In the genomic region with DNA sequence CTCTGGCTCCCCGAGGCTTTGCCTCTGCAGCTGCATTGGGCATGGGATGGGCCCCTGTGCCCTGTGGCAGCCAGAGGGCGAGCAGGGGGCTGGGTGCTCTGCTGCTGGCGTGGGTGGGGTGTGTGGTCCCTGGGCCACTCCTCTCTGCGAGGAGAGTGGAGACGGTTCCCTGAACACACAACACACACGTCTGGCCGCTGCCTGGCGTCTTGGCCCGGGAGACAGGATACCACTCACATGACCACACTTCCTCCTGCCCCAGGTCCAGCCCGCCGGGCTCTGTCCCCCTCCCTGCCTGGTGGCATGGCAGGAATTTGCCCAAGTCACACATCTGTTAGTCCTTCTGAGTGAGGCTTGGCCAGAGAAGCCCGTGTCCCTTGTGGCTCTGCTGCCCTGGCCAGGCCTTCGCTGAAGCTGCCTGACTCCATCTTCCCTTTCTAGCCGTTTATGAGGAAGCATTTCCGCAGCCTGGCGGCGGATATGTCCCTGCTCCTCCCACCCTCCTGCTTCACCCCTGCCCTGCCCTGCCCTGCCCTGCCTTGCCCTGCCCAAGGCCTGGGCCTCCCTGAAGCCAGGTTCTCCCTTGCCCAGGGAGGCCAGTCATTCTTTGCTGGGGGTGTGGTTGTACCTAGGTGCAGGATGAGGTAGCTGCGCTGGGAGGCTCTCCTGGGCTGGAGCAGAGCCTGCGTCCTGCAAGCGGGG, we compare ENCODE assay signal across 8 cellular contexts. TPM values are rescaled to one million over a fixed set of nuclear protein-coding genes. Genes with fewer than 3 reads are reported as not detected.
DNase-seq lines count a peak whose midpoint lies in the region; ATAC-seq and TF ChIP-seq lines count a peak whose summit lies in the region.

No MANE protein-coding gene starts in this region.

- peaks cover 4% of the 10 kb centered on the region for H3K4me1 ChIP-seq in mesendoderm (ENCODE audit: control insufficient read depth, low read depth, low read length)
- H3K4me1 ChIP-seq in tibial artery, result peaks cover 12 to 79% (median 64%) of the 10 kb centered on the region in 4 donors

- no peaks in the 10 kb centered on the region for H3K36me3 ChIP-seq in mesendoderm (ENCODE audit: control insufficient read depth, insufficient read depth, low read length)
- peaks cover 0 to 25% (median 20%) of the 10 kb centered on the region in 3 donors for H3K36me3 ChIP-seq in tibial artery

- no peak overlapping the region for H3K23ac ChIP-seq in mesendoderm (ENCODE audit: low read length)

- no peak overlapping the region for H3K18ac ChIP-seq in mesendoderm (ENCODE audit: low read length)

- no peak overlapping the region for H3K4ac ChIP-seq in mesendoderm (ENCODE audit: low read depth, low read length)

- H3K27ac Mint-ChIP-seq in CD14-positive monocyte, result peak overlapping the region; percentile 96 to 99 (median 98)
- peak overlapping the region; percentile 62 to 90 for H3K27ac Mint-ChIP-seq in effector memory CD8-positive, alpha-beta T cell

- peaks cover 26 to 57% of the 10 kb centered on the region in 2 donors for H3K36me3 Mint-ChIP-seq in CD14-positive monocyte
- H3K36me3 Mint-ChIP-seq in effector memory CD8-positive, alpha-beta T cell (ENCODE audit: insufficient read depth), result peaks cover 18% of the 10 kb centered on the region

- H3K4me3 ChIP-seq in mesendoderm (ENCODE audit: low read length) (no peak overlapping the region), tibial artery (peak overlapping the region; percentile 75 to 86)

- H3K9me3 Mint-ChIP-seq in CD14-positive monocyte, result no peaks in the 10 kb centered on the region
- H3K9me3 Mint-ChIP-seq in effector memory CD8-positive, alpha-beta T cell, result no peaks in the 10 kb centered on the region

- H3K4me1 Mint-ChIP-seq in CD14-positive monocyte, result peaks cover 64% of the 10 kb centered on the region
- H3K4me1 Mint-ChIP-seq in effector memory CD8-positive, alpha-beta T cell (ENCODE audit: low read depth in 2 of 2), result peaks cover 21 to 28% of the 10 kb centered on the region in 2 donors

- TF ChIP-seq CTCF in CD14-positive monocyte (IDR thresholded peaks at IDR 0.05) (no peak), tibial artery (IDR thresholded peaks at IDR 0.05) (peak in 1 of 2 experiments; percentile 7), GM13977 (IDR thresholded peaks at IDR 0.05; ENCODE audit: extremely low read depth, insufficient read depth, missing control alignments) (no peak)

- no peak overlapping the region for H2BK120ac ChIP-seq in mesendoderm (ENCODE audit: low read depth, low read length)

- DNase-seq in CD14-positive monocyte (ENCODE audit: low spot score), result peak; percentile 90
- DNase-seq in NOMO-1 treated with DMSO at 0.1 percent for 48 hours (lab: John Stamatoyannopoulos, UW; ENCODE audit: unreplicated experiment), result peak; percentile 59
- DNase-seq in effector memory CD8-positive, alpha-beta T cell, result no peak
- peak; percentile 73 for DNase-seq in mesendoderm
- peak; percentile 86 to 95 for DNase-seq in tibial artery
- no peak for DNase-seq in NCI-H524 treated with DMSO at 0.1 percent for 48 hours (lab: John Stamatoyannopoulos, UW)
- no peak for DNase-seq in iPS-NIHi11 (ENCODE audit: low spot score)
- DNase-seq in GM13977 (ENCODE audit: low spot score), result no peak

- in situ Hi-C loops in GM13977 (cut with MboI; ENCODE audit: low pct_unique_long_range_greater_than_20kb, low sequenced_read_pairs, unreplicated experiment), result no loop called here

- no peak overlapping the region for H2BK15ac ChIP-seq in mesendoderm (replicated peaks; ENCODE audit: low read depth)

- H3K4me2 ChIP-seq in mesendoderm (ENCODE audit: low read length), result no peak overlapping the region

- no peak overlapping the region for H3K9ac ChIP-seq in mesendoderm (ENCODE audit: low read length)

- intact Hi-C loops in CD14-positive monocyte (cut with micrococcal nuclease), result loop anchor here (5.0 to 10.0 kb wide), 3 partner anchors 32 to 520 kb away; a partner anchor contains a TSS
- intact Hi-C loops in tibial artery (cut with DNase I; ENCODE audit: low total_unique reads), result loop anchor here (5.0 kb wide), 1 partner anchor 1268 kb away; a partner anchor contains a TSS

- no peak overlapping the region for H4K5ac ChIP-seq in mesendoderm (ENCODE audit: low read length)

- no CpG with 5 or more reads among the region's 20 CpGs for WGBS in mesendoderm (ENCODE audit: extremely low coverage, insufficient coverage, low lambda C conversion rate)

- H3K79me2 ChIP-seq in mesendoderm (ENCODE audit: control insufficient read depth, insufficient read depth, low read length), result peaks cover 11% of the 10 kb centered on the region

- no peak for ATAC-seq in effector memory CD8-positive, alpha-beta T cell (replicated peaks)

- no peak overlapping the region for H2BK5ac ChIP-seq in mesendoderm (ENCODE audit: low read length)

- no peak overlapping the region for H2AK5ac ChIP-seq in mesendoderm (ENCODE audit: low read length)

- peak overlapping the region; percentile 92 to 97 for H3K4me3 Mint-ChIP-seq in CD14-positive monocyte
- peak overlapping the region; percentile 15 to 60 for H3K4me3 Mint-ChIP-seq in effector memory CD8-positive, alpha-beta T cell

- H3K9me3 ChIP-seq in tibial artery, result no peaks in the 10 kb centered on the region

- H4K8ac ChIP-seq in mesendoderm (ENCODE audit: low read depth, low read length), result no peak overlapping the region

- no peaks in the 10 kb centered on the region for H3K27me3 Mint-ChIP-seq in CD14-positive monocyte (ENCODE audit: low read depth in 3 of 3)
- no peaks in the 10 kb centered on the region for H3K27me3 Mint-ChIP-seq in effector memory CD8-positive, alpha-beta T cell

- H3K56ac ChIP-seq in mesendoderm (ENCODE audit: low read length), result peak overlapping the region; percentile 52

- H3K27me3 ChIP-seq in mesendoderm (ENCODE audit: insufficient read depth, low read length, poor library complexity), result no peaks in the 10 kb centered on the region
- H3K27me3 ChIP-seq in tibial artery, result no peaks in the 10 kb centered on the region

- H3K27ac ChIP-seq in mesendoderm (ENCODE audit: low read depth, low read length) (no peak overlapping the region), tibial artery (peak overlapping the region; percentile 93 to 98)

- peaks cover 23% of the 10 kb centered on the region for H3K79me1 ChIP-seq in mesendoderm (ENCODE audit: low read length)

RNA-seq across cellular contexts. Expression of a gene that starts 3.0 kb away (rescaled TPM):
- polyA plus RNA-seq in CD14-positive monocyte, result 100 to 1,000 TPM; 120 to 149 TPM
- polyA plus RNA-seq in mesendoderm (2013, experiment 1 of 2), result 95.3 TPM
- polyA plus RNA-seq in mesendoderm (2013, experiment 2 of 2), result 94.4 TPM

RNA-seq across cellular contexts. Expression of a gene that starts 32.5 kb away (rescaled TPM):
- 10 to 100 TPM in 1 of 2 donors, 1 to 10 TPM in 1; 5.7 to 10.2 TPM for polyA plus RNA-seq in CD14-positive monocyte
- polyA plus RNA-seq in mesendoderm (2013, experiment 1 of 2), result 2.5 TPM
- 2.4 TPM for polyA plus RNA-seq in mesendoderm (2013, experiment 2 of 2)

Comparison
In these comparisons a context has a peak if more than half of its experiments do, and no peak if none do; other contexts are left out.
1. DNase-seq: peak in CD14-positive monocyte (single experiment), NOMO-1 treated with DMSO at 0.1 percent for 48 hours (single experiment), mesendoderm (single experiment) and tibial artery (2 of 2); none in effector memory CD8-positive, alpha-beta T cell (0 of 3), NCI-H524 treated with DMSO at 0.1 percent for 48 hours (single experiment), iPS-NIHi11 (single experiment) and GM13977 (single experiment).